11 cellular contexts compared by ENCODE assay signal in genomic region chr7:45580053-45580872, GRCh38. TPM values are rescaled to one million over a fixed set of nuclear protein-coding genes. Genes with fewer than 3 reads are reported as not detected.
A peak's percentile ranks its signal among the peaks of the same experiment; 100 is the strongest.
DNase-seq lines count a peak whose midpoint lies in the region; ATAC-seq and TF ChIP-seq lines count a peak whose summit lies in the region.
"Had no signal": no experiment of that assay in that cellular context is flagged by ENCODE, and none has a peak within 500 bp of the region (broad histone marks: within the 10 kb centered on the region; RNA-seq: fewer than 3 reads in every experiment).

No MANE protein-coding gene starts in this region.

- H3K36me3 ChIP-seq in GM23338 (ENCODE audit: insufficient read depth) = no peaks in the 10 kb centered on the region

- H4K20me1 ChIP-seq in GM23338 (replicated peaks; ENCODE audit: insufficient read depth) = peaks cover 12% of the 10 kb centered on the region; the same call in 1 of the 2 replicates

- no peak overlapping the region for H3K4me2 ChIP-seq in GM23338

- H3K27me3 Mint-ChIP-seq in GM23338 (ENCODE audit: insufficient read depth, low read depth, poor library complexity) = peaks cover 24% of the 10 kb centered on the region

- H3K4me1 ChIP-seq in GM23338 (ENCODE audit: insufficient read depth) = peaks cover 38% of the 10 kb centered on the region

- CTCF ChIA-PET in AG04449 (lab: Yijun Ruan, JAX) = interaction anchor here (0.7 kb wide), 1 partner anchor 13 kb away, joined by 3 read pairs; no protein-coding TSS in a partner anchor

- no peak for DNase-seq in AG04449 (ENCODE audit: low read depth, low spot score)
- peak; percentile 64 for DNase-seq in GM23338 (ENCODE audit: low spot score)
- peak; percentile 54 for DNase-seq in SK-MEL-5 (ENCODE audit: low read depth, low spot score)
- peak; percentile 54 for DNase-seq in left ventricle myocardium superior
- DNase-seq in SW480 (ENCODE audit: low spot score) = no peak
- no peak for DNase-seq in midbrain (lab: John Stamatoyannopoulos, UW)
- DNase-seq: activated T-cell treated with anti-CD3 and anti-CD28 coated beads, Interleukin-2, amount 50 U/mL, for 24 hours; naive thymus-derived CD8-positive, alpha-beta T cell had no signal

- peak; percentile 39 for TF ChIP-seq CTCF in AG04449 (IDR thresholded peaks at IDR 0.05; ENCODE audit: insufficient read depth, low read length, missing control alignments)
- TF ChIP-seq CTCF in GM23338 (conservative IDR thresholded peaks at IDR 0.05; ENCODE audit: low read depth in 2 of 2) = peak; percentile 54 to 73

- peaks cover 16% of the 10 kb centered on the region for H3K27me3 ChIP-seq in GM23338 (ENCODE audit: insufficient read depth)

- no peak overlapping the region for H3K4me3 Mint-ChIP-seq in GM23338
- H3K4me3 Mint-ChIP-seq: activated T-cell treated with anti-CD3 and anti-CD28 coated beads, Interleukin-2, amount 50 U/mL, for 24 hours; naive thymus-derived CD8-positive, alpha-beta T cell had no signal

- H3K9me3 Mint-ChIP-seq in GM23338 = no peaks in the 10 kb centered on the region
- H3K9me3 Mint-ChIP-seq: activated T-cell treated with anti-CD3 and anti-CD28 coated beads, Interleukin-2, amount 50 U/mL, for 24 hours; naive thymus-derived CD8-positive, alpha-beta T cell had no signal

- H3K36me3 Mint-ChIP-seq in GM23338 (ENCODE audit: low read depth) = no peaks in the 10 kb centered on the region
- H3K36me3 Mint-ChIP-seq: naive thymus-derived CD8-positive, alpha-beta T cell had no signal

- POLR2A ChIA-PET in AG04449 (lab: Yijun Ruan, JAX) = no interaction called here

- H3K4me3 ChIP-seq in AG04449 (ENCODE audit: low read depth, low read length) = no peak overlapping the region
- H3K4me3 ChIP-seq in GM23338 = no peak overlapping the region

- H3K79me2 ChIP-seq in GM23338 (replicated peaks; ENCODE audit: insufficient read depth) = peaks cover 8% of the 10 kb centered on the region; the same call in 1 of the 2 replicates

- no peaks in the 10 kb centered on the region for H3K9me2 ChIP-seq in GM23338 (ENCODE audit: insufficient read depth)

- H3K27ac Mint-ChIP-seq in GM23338 = no peak overlapping the region
- H3K27ac Mint-ChIP-seq: activated T-cell treated with anti-CD3 and anti-CD28 coated beads, Interleukin-2, amount 50 U/mL, for 24 hours; naive thymus-derived CD8-positive, alpha-beta T cell had no signal

- peaks cover 69% of the 10 kb centered on the region for H3K4me1 Mint-ChIP-seq in GM23338
- H3K4me1 Mint-ChIP-seq: naive thymus-derived CD8-positive, alpha-beta T cell had no signal

- intact Hi-C loops in left ventricle myocardium superior (cut with micrococcal nuclease) = no loop called here

- ATAC-seq in GM23338 (peak; percentile 49), left ventricle myocardium superior (peak; percentile 22), GM21515 (IDR thresholded peaks at IDR 0.05; ENCODE audit: unreplicated experiment) (no peak), HG02870 (IDR thresholded peaks at IDR 0.05; ENCODE audit: unreplicated experiment) (no peak)
- ATAC-seq: naive thymus-derived CD8-positive, alpha-beta T cell had no signal

- H3F3A ChIP-seq in GM23338 (replicated peaks; ENCODE audit: low read depth) = no peaks in the 10 kb centered on the region

- H2AFZ ChIP-seq in GM23338 = no peak overlapping the region

- in situ Hi-C loops in SK-MEL-5 (cut with HindIII; ENCODE audit: low pct_unique_long_range_greater_than_20kb, low sequenced_read_pairs) = no loop called here

- H3K27ac ChIP-seq in GM23338 (ENCODE audit: low read depth) = no peak overlapping the region
- H3K27ac ChIP-seq: epithelial cell of prostate had no signal

TF ChIP-seq in GM23338, 12 proteins besides CTCF, POLR2A, EP300 and RAD21 (continues in another document):
- TF ChIP-seq ZNF331 (CRISPR knock-in tag; IDR thresholded peaks at IDR 0.05; ENCODE audit: low read depth) (no peak), POLR2AphosphoS5 (IDR thresholded peaks at IDR 0.05; ENCODE audit: low read depth) (no peak), CREB1 (CRISPR knock-in tag; IDR thresholded peaks at IDR 0.05; ENCODE audit: low read depth) (no peak), ZNF114 (CRISPR knock-in tag; IDR thresholded peaks at IDR 0.05) (no peak), NANOG (IDR thresholded peaks at IDR 0.05; ENCODE audit: borderline replicate concordance) (no peak), ETS1 (IDR thresholded peaks at IDR 0.05) (no peak), STAT1 (IDR thresholded peaks at IDR 0.05; ENCODE audit: unreplicated experiment) (no peak), ZNF462 (CRISPR knock-in tag; IDR thresholded peaks at IDR 0.05) (no peak), EZH2phosphoT487 (IDR thresholded peaks at IDR 0.05; ENCODE audit: unreplicated experiment) (no peak)

RNA-seq across cellular contexts. Expression of gene ADCY1, which starts 6.1 kb away (rescaled TPM):
- total RNA-seq in GM23338 (2014; rRNA removed; shearing (Covaris generic)) = 14.6 and 18.7 TPM in 2 replicates
- 2.3 and 2.4 TPM in 2 replicates for polyA plus RNA-seq in GM23338 (2016; fragmentation: Nextera tagmentation; extraction: Ambion mirVana)
- 39.9 and 41.4 TPM in 2 replicates for total RNA-seq in SK-MEL-5 (2014; rRNA removed; shearing (Covaris generic))
- 60.1 and 84.5 TPM in 2 replicates for polyA plus RNA-seq in SK-MEL-5 (2015; cell fraction: cytosol; rRNA removed)
- 29.6 and 32.3 TPM in 2 replicates for polyA plus RNA-seq in SK-MEL-5 (2015; cell fraction: nucleus; rRNA removed)
- 8.9 TPM for total RNA-seq in left ventricle myocardium superior
- total RNA-seq: naive thymus-derived CD8-positive, alpha-beta T cell had no signal

Comparison
In these comparisons a context has a peak if more than half of its experiments do, and no peak if none do; other contexts are left out.
1. DNase-seq: peak in GM23338 (single experiment), SK-MEL-5 (single experiment) and left ventricle myocardium superior (single experiment); none in AG04449 (single experiment), SW480 (single experiment) and midbrain (single experiment).
2. ATAC-seq: peak in GM23338 (single experiment) and left ventricle myocardium superior (single experiment); none in GM21515 (single experiment) and HG02870 (single experiment).